8 cellular contexts compared by ENCODE assay signal in genomic region chr7:42940985-42941847, GRCh38. TPM values are rescaled to one million over a fixed set of nuclear protein-coding genes. Genes with fewer than 3 reads are reported as not detected.
DNase-seq lines count a peak whose midpoint lies in the region; ATAC-seq and TF ChIP-seq lines count a peak whose summit lies in the region.

No MANE protein-coding gene starts in this region.

- intact Hi-C loops in activated B cell treated with CpG ODN at 0.5 μM for 24 hours (cut with micrococcal nuclease): loop anchor here (1.0 to 10.0 kb wide), 5 partner anchors 167 to 898 kb away; no protein-coding TSS in a partner anchor
- intact Hi-C loops in left colon (cut with DNase I, micrococcal nuclease): loop anchor here (2.0 to 10.0 kb wide), 2 partner anchors 320 to 324 kb away; no protein-coding TSS in a partner anchor

- peak; percentile 46 for ATAC-seq in HG02870 (IDR thresholded peaks at IDR 0.05; ENCODE audit: unreplicated experiment)
- ATAC-seq in activated B cell treated with CpG ODN at 0.5 μM for 24 hours (ENCODE audit: low read depth): peak; percentile 57
- peak; percentile 75 for ATAC-seq in left colon
- no peak for ATAC-seq in HG03108 (IDR thresholded peaks at IDR 0.05; ENCODE audit: unreplicated experiment)

- CTCF ChIA-PET in activated B cell treated with CpG ODN at 0.5 μM for 24 hours (lab: Charles Lee): interaction anchor here (0.6 to 2.8 kb wide), 19 partner anchors 9 to 897 kb away, joined by 3 to 24 read pairs (median 4); partner anchors contain the start of genes MRPL32, PSMA2 and STK17A

- H3K27ac Mint-ChIP-seq in activated B cell treated with CpG ODN at 0.5 μM for 24 hours: no peak overlapping the region

- H3K4me3 Mint-ChIP-seq in activated B cell treated with CpG ODN at 0.5 μM for 24 hours: no peak overlapping the region

- peak; percentile 47 for DNase-seq in GM10266 (ENCODE audit: extremely low spot score)
- peak; percentile 42 for DNase-seq in NCI-H2171 treated with DMSO at 0.1 percent for 48 hours (lab: John Stamatoyannopoulos, UW)
- peak; percentile 51 for DNase-seq in activated B cell treated with CpG ODN at 0.5 μM for 24 hours
- DNase-seq in caudate nucleus (lab: John Stamatoyannopoulos, UW): peak in 55 of 61 donors; percentile 12 to 94 (median 50)
- DNase-seq in left colon: peak; percentile 50 to 91
- DNase-seq in stimulated activated CD4-positive, alpha-beta T cell treated with anti-CD3 and anti-CD28 coated beads, Interleukin-4, amount 100 ng/mL, for 1 hour: peak; percentile 80

- H3K27ac ChIP-seq in caudate nucleus (ENCODE audit: low read depth, low read length): no peak overlapping the region

- H3K36me3 Mint-ChIP-seq in activated B cell treated with CpG ODN at 0.5 μM for 24 hours (ENCODE audit: low read depth): peaks cover 37% of the 10 kb centered on the region

- no peaks in the 10 kb centered on the region for H3K9me3 Mint-ChIP-seq in activated B cell treated with CpG ODN at 0.5 μM for 24 hours

- H3K27me3 Mint-ChIP-seq in activated B cell treated with CpG ODN at 0.5 μM for 24 hours: no peaks in the 10 kb centered on the region

- peaks cover 6% of the 10 kb centered on the region for H3K4me1 Mint-ChIP-seq in activated B cell treated with CpG ODN at 0.5 μM for 24 hours

- peak; percentile 81 for TF ChIP-seq CTCF in GM10266 (IDR thresholded peaks at IDR 0.05; ENCODE audit: control insufficient read depth, insufficient read depth, low read depth, missing control alignments)
- peak; percentile 80 for TF ChIP-seq CTCF in activated B cell treated with CpG ODN at 0.5 μM for 24 hours (IDR thresholded peaks at IDR 0.05)

- POLR2A ChIA-PET in activated B cell treated with CpG ODN at 0.5 μM for 24 hours (lab: Charles Lee): interaction anchor here (1.5 to 1.8 kb wide), 2 partner anchors 9 to 641 kb away, joined by 4 to 5 read pairs; partner anchors contain the start of genes MRPL32, PSMA2 and STK17A

RNA-seq across cellular contexts. Expression of gene MRPL32, which starts 9.0 kb away (rescaled TPM):
- total RNA-seq in activated B cell treated with CpG ODN at 0.5 μM for 24 hours: 38.8 and 39.5 TPM in 2 replicates
- total RNA-seq in left colon: 10 to 100 TPM; 40.1 to 43.3 TPM

RNA-seq across cellular contexts. Expression of gene PSMA2, which starts 9.2 kb away (rescaled TPM):
- total RNA-seq in activated B cell treated with CpG ODN at 0.5 μM for 24 hours (88.1 and 109 TPM in 2 replicates), left colon (10 to 100 TPM; 55.5 to 73.0 TPM)

RNA-seq across cellular contexts. Expression of gene C7orf25, which starts 29.3 kb away (rescaled TPM):
- 4.5 and 5.5 TPM in 2 replicates for total RNA-seq in activated B cell treated with CpG ODN at 0.5 μM for 24 hours
- total RNA-seq in left colon: 1 to 10 TPM; 2.7 to 6.0 TPM
